ENCODE assay signal across 8 cellular contexts in the genomic region with DNA sequence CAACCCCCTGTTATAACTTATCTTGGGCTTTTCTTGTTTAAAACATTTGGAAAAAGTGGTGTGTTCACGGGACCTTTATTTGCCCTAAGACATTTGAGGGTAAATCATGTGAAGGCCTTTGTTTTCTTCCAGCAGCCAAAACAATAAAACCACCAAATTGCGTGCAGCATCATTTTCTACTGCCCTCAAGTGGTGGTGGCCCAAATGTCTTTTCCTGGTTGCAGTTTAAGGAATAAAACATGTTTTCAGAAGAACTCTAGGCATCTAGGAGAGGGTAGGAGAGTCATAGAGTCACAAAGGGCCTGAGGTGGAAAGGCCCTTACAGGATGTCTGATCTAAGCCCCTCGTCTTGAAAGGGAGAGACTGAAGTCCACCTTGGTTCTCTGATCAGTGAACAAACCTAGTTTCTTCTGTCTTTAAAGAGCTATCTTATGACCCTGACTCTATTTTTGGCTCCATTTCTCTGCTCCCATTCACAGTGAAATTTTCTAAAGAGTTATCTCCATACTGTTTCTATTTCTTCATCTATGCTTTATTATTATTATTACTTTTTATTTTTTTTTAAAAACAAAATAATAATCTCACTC. TPM values are rescaled to one million over a fixed set of nuclear protein-coding genes. Genes with fewer than 3 reads are reported as not detected.
DNase-seq lines count a peak whose midpoint lies in the region; ATAC-seq, FAIRE-seq and TF ChIP-seq lines count a peak whose summit lies in the region.

No MANE protein-coding gene starts in this region.

- H3K27ac ChIP-seq in cingulate gyrus (ENCODE audit: low read depth, low read length) (peak overlapping the region; percentile 87), HepG2 (ENCODE audit: extremely low read length, insufficient read depth, low read length) (no peak overlapping the region), testis (peak overlapping the region in 1 of 2 donors; percentile 9)

- WGBS in HepG2 (ENCODE audit: low lambda C conversion rate): under 1% methylated on average over 3 of the region's 3 CpGs
- WGBS in testis, 2 donors: 22 to 24% methylated on average over 3 of the region's 3 CpGs

- H3K9me3 ChIP-seq in HepG2 (ENCODE audit: low read length): no peaks in the 10 kb centered on the region
- H3K9me3 ChIP-seq in testis: no peaks in the 10 kb centered on the region

- TF ChIP-seq CTCF in HepG2 (CRISPR knock-in tag; IDR thresholded peaks at IDR 0.05) (peak; percentile 66), testis (IDR thresholded peaks at IDR 0.05) (peak; percentile 55 to 79 (median 70))

- peak; percentile 71 for ATAC-seq in HepG2
- no peak for ATAC-seq in GM21717 (IDR thresholded peaks at IDR 0.05; ENCODE audit: unreplicated experiment)

- TF ChIP-seq RAD21 in HepG2 (CRISPR knock-in tag; IDR thresholded peaks at IDR 0.05): no peak

- no peak overlapping the region for H3K9ac ChIP-seq in HepG2 (ENCODE audit: insufficient read depth, low read depth, low read length)

- H3K27me3 ChIP-seq in HepG2 (ENCODE audit: control insufficient read depth in 1 of 2, insufficient read depth in 2 of 2, low read length in 2 of 2): no peaks in the 10 kb centered on the region
- no peaks in the 10 kb centered on the region for H3K27me3 ChIP-seq in testis

- no peaks in the 10 kb centered on the region for H3K79me2 ChIP-seq in HepG2 (ENCODE audit: insufficient read depth, low read length)

- CTCF ChIA-PET in HepG2 (lab: Yijun Ruan, JAX; ENCODE audit: low intra/inter-chr PET ratio, low total read pairs): no interaction called here

- no TSS peak for BruUV-seq in HepG2 (replicated peaks; lab: Mats Ljungman, UMichigan)

- no peaks in the 10 kb centered on the region for H4K20me1 ChIP-seq in HepG2 (ENCODE audit: insufficient read depth, low read length)

- intact Hi-C loops in HepG2 (cut with micrococcal nuclease; ENCODE audit: unreplicated experiment): no loop called here
- intact Hi-C loops in testis (cut with DNase I; ENCODE audit: low total_unique reads): no loop called here

- H3K4me3 ChIP-seq in HepG2 (replicated peaks in 1 of 3; ENCODE audit: insufficient read depth in 1 of 3, low read depth in 2 of 3, low read length in 3 of 3): no peak overlapping the region
- H3K4me3 ChIP-seq in testis: no peak overlapping the region

- H3K4me2 ChIP-seq in HepG2 (ENCODE audit: low read depth, low read length): no peak overlapping the region

- DNase-seq in NOMO-1 (lab: John Stamatoyannopoulos, UW; ENCODE audit: unreplicated experiment in 2 of 2) (peak; percentile 18 to 33), NOMO-1 treated with dmso at 0.1 percent for 144 hours (lab: John Stamatoyannopoulos, UW; ENCODE audit: unreplicated experiment) (no peak), KG1 (lab: John Stamatoyannopoulos, UW) (peak; percentile 51), T-helper 9 cell (peak; percentile 19), HepG2 (ENCODE audit: low spot score) (peak; percentile 17), testis (peak; percentile 77)

- TF ChIP-seq EP300 in HepG2 (IDR thresholded peaks at IDR 0.05; ENCODE audit: low read depth in 2 of 2, low read length in 2 of 2) (no peak), HepG2 (CRISPR knock-in tag; IDR thresholded peaks at IDR 0.05; ENCODE audit: borderline replicate concordance) (no peak)

- POLR2A ChIA-PET in HepG2 (lab: Yijun Ruan, JAX): no interaction called here

- TF ChIP-seq POLR2A in HepG2 (IDR thresholded peaks at IDR 0.05; ENCODE audit: insufficient read depth in 1 of 2, low read depth in 2 of 2, low read length in 2 of 2) (no peak), testis (IDR thresholded peaks at IDR 0.05) (no peak)

- H3K36me3 ChIP-seq in HepG2 (replicated peaks in 1 of 2; ENCODE audit: control insufficient read depth in 1 of 2, insufficient read depth in 2 of 2, low read length in 2 of 2): no peaks in the 10 kb centered on the region
- H3K36me3 ChIP-seq in testis (ENCODE audit: low read depth, missing control alignments): no peaks in the 10 kb centered on the region

- in situ Hi-C loops in HepG2 (cut with HindIII; ENCODE audit: extremely low pct_ligation_motif_present, low pct_unique_long_range_greater_than_20kb): no loop called here

- no peak for FAIRE-seq in HepG2 (lab: Jason Lieb, UNC)

- no peak overlapping the region for H2AFZ ChIP-seq in HepG2 (ENCODE audit: low read length)

- peaks cover 19% of the 10 kb centered on the region for H3K4me1 ChIP-seq in HepG2 (ENCODE audit: insufficient read depth, low read length)
- H3K4me1 ChIP-seq in testis: peaks cover 6% of the 10 kb centered on the region

TF ChIP-seq in HepG2, 621 proteins besides CTCF, POLR2A, EP300 and RAD21:
- TF ChIP-seq, protein P1, sequence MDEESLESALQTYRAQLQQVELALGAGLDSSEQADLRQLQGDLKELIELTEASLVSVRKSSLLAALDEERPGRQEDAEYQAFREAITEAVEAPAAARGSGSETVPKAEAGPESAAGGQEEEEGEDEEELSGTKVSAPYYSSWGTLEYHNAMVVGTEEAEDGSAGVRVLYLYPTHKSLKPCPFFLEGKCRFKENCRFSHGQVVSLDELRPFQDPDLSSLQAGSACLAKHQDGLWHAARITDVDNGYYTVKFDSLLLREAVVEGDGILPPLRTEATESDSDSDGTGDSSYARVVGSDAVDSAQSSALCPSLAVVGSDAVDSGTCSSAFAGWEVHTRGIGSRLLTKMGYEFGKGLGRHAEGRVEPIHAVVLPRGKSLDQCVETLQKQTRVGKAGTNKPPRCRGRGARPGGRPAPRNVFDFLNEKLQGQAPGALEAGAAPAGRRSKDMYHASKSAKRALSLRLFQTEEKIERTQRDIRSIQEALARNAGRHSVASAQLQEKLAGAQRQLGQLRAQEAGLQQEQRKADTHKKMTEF (CRISPR knock-in tag; IDR thresholded peaks at IDR 0.05): no peak
- TF ChIP-seq SOX6 (IDR thresholded peaks at IDR 0.05) (no peak), SOX6 (CRISPR knock-in tag; IDR thresholded peaks at IDR 0.05) (peak; percentile 48; the same call in 1 of the 2 replicates), ZNF101 (CRISPR knock-in tag; IDR thresholded peaks at IDR 0.05; ENCODE audit: borderline replicate concordance, low read depth) (no peak), SMC3 (IDR thresholded peaks at IDR 0.05; ENCODE audit: low read length) (peak; percentile 49; the same call in 1 of the 2 replicates), ZNF768 (CRISPR knock-in tag; IDR thresholded peaks at IDR 0.05) (no peak), STAG1 (CRISPR knock-in tag; IDR thresholded peaks at IDR 0.05) (peak; percentile 72), NPAS2 (CRISPR knock-in tag; IDR thresholded peaks at IDR 0.05; ENCODE audit: borderline replicate concordance) (no peak), SOX13 (IDR thresholded peaks at IDR 0.05) (no peak), SOX13 (CRISPR knock-in tag; conservative IDR thresholded peaks at IDR 0.05 in 1 of 2, IDR thresholded peaks at IDR 0.05 in 1 of 2) (0 out of 4 replicates have a peak, but pooled peaks of 1 of the 2 experiments have one; percentile 30)

RNA-seq across cellular contexts. Expression of a gene that starts 16.0 kb away (rescaled TPM):
- 19.3 and 33.6 TPM in 2 replicates for total RNA-seq in HepG2 (2016; rRNA removed; fragmentation: Illumina TruSeq; extraction: Trizol)
- 18.9 and 24.9 TPM in 2 replicates for total RNA-seq in HepG2 (2016; cell fraction: cytosol; rRNA removed; fragmentation: Illumina TruSeq; extraction: Trizol; ENCODE audit: low read depth)
- total RNA-seq in HepG2 (2016; cell fraction: insoluble cytoplasmic fraction; rRNA removed; fragmentation: Illumina TruSeq; extraction: Trizol): 18.3 and 30.7 TPM in 2 replicates
- 20.2 and 23.7 TPM in 2 replicates for total RNA-seq in HepG2 (2016; cell fraction: membrane; rRNA removed; fragmentation: Illumina TruSeq; extraction: Trizol)
- 19.4 and 20.2 TPM in 2 replicates for total RNA-seq in HepG2 (2016; cell fraction: nucleus; rRNA removed; fragmentation: Illumina TruSeq; extraction: Trizol)
- polyA plus RNA-seq in HepG2 (2011; rRNA removed): 13.5 and 14.3 TPM in 2 replicates
- 6.6 and 11.7 TPM in 2 replicates for polyA plus RNA-seq in HepG2 (2011; cell fraction: cytosol; rRNA removed)
- 11.1 and 13.7 TPM in 2 replicates for polyA plus RNA-seq in HepG2 (2011; cell fraction: nucleus; rRNA removed)
- polyA plus RNA-seq in HepG2 (2012): 17.2 and 18.4 TPM in 2 replicates
- polyA plus RNA-seq in HepG2 (2016; cell fraction: cytosol; fragmentation: Illumina TruSeq; extraction: Trizol; ENCODE audit: low read depth): 1.9 and 2.1 TPM in 2 replicates
- 22.3 and 23.1 TPM in 2 replicates for polyA plus RNA-seq in HepG2 (2016; cell fraction: insoluble cytoplasmic fraction; fragmentation: Illumina TruSeq; extraction: Trizol; ENCODE audit: low read depth)
- 7.0 and 7.5 TPM in 2 replicates for polyA plus RNA-seq in HepG2 (2016; cell fraction: membrane; fragmentation: Illumina TruSeq; extraction: Trizol; ENCODE audit: low read depth)
- polyA plus RNA-seq in HepG2 (2016; cell fraction: nucleus; fragmentation: Illumina TruSeq; extraction: Trizol; ENCODE audit: insufficient read depth, low read depth): 18.0 and 18.2 TPM in 2 replicates
- 20.3 and 23.0 TPM in 2 replicates for polyA minus RNA-seq in HepG2 (2011; rRNA and poly(A)+ RNA removed; ENCODE audit: low replicate concordance)
- 28.8 and 39.2 TPM in 2 replicates for polyA minus RNA-seq in HepG2 (2011; cell fraction: cytosol; rRNA and poly(A)+ RNA removed)
- 39.4 and 39.5 TPM in 2 replicates for polyA minus RNA-seq in HepG2 (2011; cell fraction: nucleus; rRNA and poly(A)+ RNA removed)
- total RNA-seq in testis: 100 to 1,000 TPM; 108 to 127 TPM
- polyA plus RNA-seq in testis (ENCODE audit: insufficient read depth, low read depth, low replicate concordance): 77.2 TPM
